13 cellular contexts compared by ENCODE assay signal in genomic region chr17:80724723-80725388, GRCh38.
A peak's percentile ranks its signal among the peaks of the same experiment; 100 is the strongest.
DNase-seq lines count a peak whose midpoint lies in the region; ATAC-seq, FAIRE-seq and TF ChIP-seq lines count a peak whose summit lies in the region.
"Had no signal": no experiment of that assay in that cellular context is flagged by ENCODE, and none has a peak within 500 bp of the region (broad histone marks: within the 10 kb centered on the region; RNA-seq: fewer than 3 reads in every experiment).

No MANE protein-coding gene starts in this region.

- DNase-seq in A172 (ENCODE audit: low spot score), result peak; percentile 84
- peak; percentile 78 for DNase-seq in H54 (ENCODE audit: insufficient read length, low spot score)
- DNase-seq in adipocyte (ENCODE audit: low read depth), result peak; percentile 82
- peak; percentile 12 for DNase-seq in kidney glomerular epithelial cell (lab: John Stamatoyannopoulos, UW)
- DNase-seq in stimulated activated CD4-positive, alpha-beta T cell treated with anti-CD3 and anti-CD28 coated beads, Interleukin-12 subunit alpha, Interleukin-12 subunit beta, amount 100 ng/mL, for 4 hours, result no peak
- DNase-seq in activated T-helper 2 cell treated with anti-CD3 and anti-CD28 coated beads, Interferon-gamma antibody, Interleukin-2, Interleukin-4, amounts not matched to agents 10 μg/mL and 5 μg/mL and 100 μg/mL, durations not matched to agents 14 hours and 24 hours and 36 hours (ENCODE audit: low spot score), result no peak
- DNase-seq in CD1c-positive myeloid dendritic cell (ENCODE audit: extremely low spot score), result no peak
- DNase-seq: NCI-H524; stimulated activated naive CD4-positive, alpha-beta T cell had no signal

- no peak for ATAC-seq in GM18870 (IDR thresholded peaks at IDR 0.05; ENCODE audit: unreplicated experiment)
- ATAC-seq: K562 had no signal

- peak overlapping the region; percentile 43 for H3K4me3 ChIP-seq in adipocyte (ENCODE audit: low read length)
- H3K4me3 ChIP-seq: K562, skin epidermis had no signal

- H3K27ac Mint-ChIP-seq in activated T-helper 2 cell treated with anti-CD3 and anti-CD28 coated beads, Interferon-gamma antibody, Interleukin-2, Interleukin-4, amounts not matched to agents 10 μg/mL and 5 μg/mL and 100 μg/mL, durations not matched to agents 14 hours and 24 hours and 36 hours, result no peak overlapping the region

- peaks cover 5% of the 10 kb centered on the region for H3K36me3 ChIP-seq in adipocyte (ENCODE audit: control insufficient read depth, insufficient read depth, low read length, severe bottlenecking)

- TF ChIP-seq POLR2A in H54 (IDR thresholded peaks at IDR 0.05; ENCODE audit: low read depth, low read length), result no peak

- peaks cover 18% of the 10 kb centered on the region for H3K4me1 ChIP-seq in adipocyte (ENCODE audit: control insufficient read depth, insufficient read depth, low read length)

- no peak for FAIRE-seq in H54 (lab: Jason Lieb, UNC)
- FAIRE-seq: endothelial cell of umbilical vein, K562 had no signal

- peaks cover 21% of the 10 kb centered on the region for H3K36me3 Mint-ChIP-seq in activated T-helper 2 cell treated with anti-CD3 and anti-CD28 coated beads, Interferon-gamma antibody, Interleukin-2, Interleukin-4, amounts not matched to agents 10 μg/mL and 5 μg/mL and 100 μg/mL, durations not matched to agents 14 hours and 24 hours and 36 hours (ENCODE audit: low read depth)

- H3K27me3 ChIP-seq in adipocyte (replicated peaks; ENCODE audit: control insufficient read depth, insufficient read depth, low read length), result no peaks in the 10 kb centered on the region

- no peak overlapping the region for H3K4me3 Mint-ChIP-seq in activated T-helper 2 cell treated with anti-CD3 and anti-CD28 coated beads, Interferon-gamma antibody, Interleukin-2, Interleukin-4, amounts not matched to agents 10 μg/mL and 5 μg/mL and 100 μg/mL, durations not matched to agents 14 hours and 24 hours and 36 hours (ENCODE audit: low read depth)

- intact Hi-C loops in activated T-helper 2 cell treated with anti-CD3 and anti-CD28 coated beads, Interferon-gamma antibody, Interleukin-2, Interleukin-4, amounts not matched to agents 10 μg/mL and 5 μg/mL and 100 μg/mL, durations not matched to agents 14 hours and 24 hours and 36 hours (cut with micrococcal nuclease), result no loop called here

- H3K27me3 Mint-ChIP-seq in activated T-helper 2 cell treated with anti-CD3 and anti-CD28 coated beads, Interferon-gamma antibody, Interleukin-2, Interleukin-4, amounts not matched to agents 10 μg/mL and 5 μg/mL and 100 μg/mL, durations not matched to agents 14 hours and 24 hours and 36 hours (ENCODE audit: low read depth), result no peaks in the 10 kb centered on the region

- no peaks in the 10 kb centered on the region for H3K9me3 ChIP-seq in adipocyte (ENCODE audit: control insufficient read depth, low read length)

- peaks cover 30% of the 10 kb centered on the region for H3K4me1 Mint-ChIP-seq in activated T-helper 2 cell treated with anti-CD3 and anti-CD28 coated beads, Interferon-gamma antibody, Interleukin-2, Interleukin-4, amounts not matched to agents 10 μg/mL and 5 μg/mL and 100 μg/mL, durations not matched to agents 14 hours and 24 hours and 36 hours (ENCODE audit: low read depth)

- peak overlapping the region; percentile 54 for H3K9ac ChIP-seq in adipocyte (ENCODE audit: low read length)

- H3K9me3 Mint-ChIP-seq in activated T-helper 2 cell treated with anti-CD3 and anti-CD28 coated beads, Interferon-gamma antibody, Interleukin-2, Interleukin-4, amounts not matched to agents 10 μg/mL and 5 μg/mL and 100 μg/mL, durations not matched to agents 14 hours and 24 hours and 36 hours, result no peaks in the 10 kb centered on the region

Comparison
In these comparisons a context has a peak if more than half of its experiments do, and no peak if none do; other contexts are left out.
1. DNase-seq: peak in A172 (single experiment), H54 (single experiment), adipocyte (single experiment) and kidney glomerular epithelial cell (single experiment); none in stimulated activated CD4-positive, alpha-beta T cell treated with anti-CD3 and anti-CD28 coated beads, Interleukin-12 subunit alpha, Interleukin-12 subunit beta, amount 100 ng/mL, for 4 hours (single experiment), activated T-helper 2 cell treated with anti-CD3 and anti-CD28 coated beads, Interferon-gamma antibody, Interleukin-2, Interleukin-4, amounts not matched to agents 10 μg/mL and 5 μg/mL and 100 μg/mL, durations not matched to agents 14 hours and 24 hours and 36 hours (single experiment) and CD1c-positive myeloid dendritic cell (single experiment).